ENCODE assay signal across 1 cellular context in genomic region chr2:101597347-101597944, GRCh38.
TF ChIP-seq lines count a peak whose summit lies in the region.

No MANE protein-coding gene starts in this region.

TF ChIP-seq in SK-N-SH treated with all-trans-retinoic acid at 6 μM for 48 hours, 23 proteins besides CTCF, POLR2A, EP300 and RAD21 (continued from another document):
- TF ChIP-seq POU6F1 (CRISPR knock-in tag; IDR thresholded peaks at IDR 0.05; ENCODE audit: borderline replicate concordance, low read depth) = no peak
- TF ChIP-seq ISL1 (CRISPR knock-in tag; IDR thresholded peaks at IDR 0.05) = no peak
- no peak for TF ChIP-seq GLIS3 (CRISPR knock-in tag; IDR thresholded peaks at IDR 0.05)
- TF ChIP-seq ZNF565 (CRISPR knock-in tag; conservative IDR thresholded peaks at IDR 0.05; ENCODE audit: low read depth) = no peak
- TF ChIP-seq SNAI2 (CRISPR knock-in tag; IDR thresholded peaks at IDR 0.05) = no peak
